1 cellular context compared by ENCODE assay signal in the genomic region with DNA sequence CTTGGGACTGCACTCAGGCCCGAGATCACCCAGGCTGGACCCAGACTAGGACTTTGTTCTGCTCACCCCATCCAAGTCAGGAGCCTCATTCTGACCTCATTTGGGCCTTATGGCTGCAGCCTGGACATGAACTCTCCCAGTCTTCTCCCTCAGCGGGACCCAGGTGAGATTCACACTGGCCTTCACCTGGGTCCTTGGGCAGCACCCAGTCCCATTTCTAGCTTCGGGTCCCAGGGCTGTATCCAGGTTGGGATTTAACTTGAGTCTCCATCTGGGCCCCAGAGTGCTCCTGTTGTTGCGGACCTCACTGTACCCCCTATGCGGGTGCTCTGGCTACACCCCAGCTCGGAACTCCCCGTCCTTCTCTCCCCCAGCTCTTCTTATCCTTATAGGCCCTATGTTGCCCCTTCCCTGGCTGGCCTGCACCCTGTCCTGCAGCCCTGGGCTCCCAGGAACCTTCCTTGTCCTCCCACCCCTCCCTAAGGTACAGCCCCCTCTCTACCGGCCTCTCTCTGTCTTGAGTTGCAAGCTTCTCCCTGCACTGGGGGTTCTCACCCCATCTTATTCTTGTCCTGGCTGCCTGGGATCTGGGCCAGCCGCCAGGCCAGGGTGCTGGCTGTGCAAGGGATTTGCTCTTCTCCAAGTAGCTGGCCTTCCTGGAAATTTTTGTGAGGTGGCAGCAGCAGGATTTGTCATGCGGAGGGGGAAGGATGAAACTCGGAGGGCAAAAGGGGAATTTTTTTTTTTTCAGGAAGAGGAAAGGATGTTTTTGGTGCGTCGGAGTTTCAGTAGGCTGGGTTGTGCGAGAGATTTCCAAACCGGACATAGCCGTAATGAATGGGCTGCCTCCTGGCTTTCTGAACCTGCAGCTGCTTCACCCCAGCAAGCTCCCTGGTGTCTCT.
TF ChIP-seq lines count a peak whose summit lies in the region.

No MANE protein-coding gene starts in this region.

TF ChIP-seq in HepG2, 621 proteins besides CTCF, POLR2A, EP300 and RAD21 (continued from another document):
- TF ChIP-seq, protein P1, sequence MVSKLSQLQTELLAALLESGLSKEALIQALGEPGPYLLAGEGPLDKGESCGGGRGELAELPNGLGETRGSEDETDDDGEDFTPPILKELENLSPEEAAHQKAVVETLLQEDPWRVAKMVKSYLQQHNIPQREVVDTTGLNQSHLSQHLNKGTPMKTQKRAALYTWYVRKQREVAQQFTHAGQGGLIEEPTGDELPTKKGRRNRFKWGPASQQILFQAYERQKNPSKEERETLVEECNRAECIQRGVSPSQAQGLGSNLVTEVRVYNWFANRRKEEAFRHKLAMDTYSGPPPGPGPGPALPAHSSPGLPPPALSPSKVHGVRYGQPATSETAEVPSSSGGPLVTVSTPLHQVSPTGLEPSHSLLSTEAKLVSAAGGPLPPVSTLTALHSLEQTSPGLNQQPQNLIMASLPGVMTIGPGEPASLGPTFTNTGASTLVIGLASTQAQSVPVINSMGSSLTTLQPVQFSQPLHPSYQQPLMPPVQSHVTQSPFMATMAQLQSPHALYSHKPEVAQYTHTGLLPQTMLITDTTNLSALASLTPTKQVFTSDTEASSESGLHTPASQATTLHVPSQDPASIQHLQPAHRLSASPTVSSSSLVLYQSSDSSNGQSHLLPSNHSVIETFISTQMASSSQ (IDR thresholded peaks at IDR 0.05; ENCODE audit: low read depth) = no peak
- TF ChIP-seq, protein P1 (CRISPR knock-in tag; IDR thresholded peaks at IDR 0.05; ENCODE audit: borderline replicate concordance) = no peak
- TF ChIP-seq FOSL2 (CRISPR knock-in tag; IDR thresholded peaks at IDR 0.05) (0 out of 2 replicates have a peak, but pooled peaks have one; percentile 12), XRCC5 (optimal IDR thresholded peaks at IDR 0.05; ENCODE audit: low read length) (peak; percentile 9)
